Comparison of ENCODE assay signal across 1 cellular context in the genomic region with DNA sequence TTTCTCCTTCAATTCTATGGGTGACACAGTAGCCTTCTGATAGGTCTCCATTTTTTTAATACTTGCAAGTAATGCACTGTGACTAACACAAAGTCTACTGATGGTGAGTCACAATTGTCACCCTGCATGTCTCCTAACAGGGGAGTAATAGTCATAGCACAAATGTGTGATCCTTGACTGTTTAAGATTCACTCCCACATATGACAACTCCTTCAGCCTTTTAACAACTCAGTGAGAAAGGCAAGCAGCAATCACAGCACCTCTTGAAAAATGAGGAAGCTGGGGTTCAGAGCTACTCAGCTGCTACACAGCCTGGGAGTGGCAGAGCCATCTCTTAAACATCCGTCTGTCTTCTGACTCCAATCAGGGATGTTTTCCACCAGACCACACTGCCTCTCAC.
TF ChIP-seq lines count a peak whose summit lies in the region.

No MANE protein-coding gene starts in this region.

TF ChIP-seq in liver, 16 proteins besides CTCF, POLR2A, EP300 and RAD21 (continued from another document):
- TF ChIP-seq EGR1 (IDR thresholded peaks at IDR 0.05; ENCODE audit: low read depth in 2 of 2) = no peak
- TF ChIP-seq, protein P1, sequence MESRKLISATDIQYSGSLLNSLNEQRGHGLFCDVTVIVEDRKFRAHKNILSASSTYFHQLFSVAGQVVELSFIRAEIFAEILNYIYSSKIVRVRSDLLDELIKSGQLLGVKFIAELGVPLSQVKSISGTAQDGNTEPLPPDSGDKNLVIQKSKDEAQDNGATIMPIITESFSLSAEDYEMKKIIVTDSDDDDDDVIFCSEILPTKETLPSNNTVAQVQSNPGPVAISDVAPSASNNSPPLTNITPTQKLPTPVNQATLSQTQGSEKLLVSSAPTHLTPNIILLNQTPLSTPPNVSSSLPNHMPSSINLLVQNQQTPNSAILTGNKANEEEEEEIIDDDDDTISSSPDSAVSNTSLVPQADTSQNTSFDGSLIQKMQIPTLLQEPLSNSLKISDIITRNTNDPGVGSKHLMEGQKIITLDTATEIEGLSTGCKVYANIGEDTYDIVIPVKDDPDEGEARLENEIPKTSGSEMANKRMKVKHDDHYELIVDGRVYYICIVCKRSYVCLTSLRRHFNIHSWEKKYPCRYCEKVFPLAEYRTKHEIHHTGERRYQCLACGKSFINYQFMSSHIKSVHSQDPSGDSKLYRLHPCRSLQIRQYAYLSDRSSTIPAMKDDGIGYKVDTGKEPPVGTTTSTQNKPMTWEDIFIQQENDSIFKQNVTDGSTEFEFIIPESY (IDR thresholded peaks at IDR 0.05) = no peak
- no peak for TF ChIP-seq GABPA (IDR thresholded peaks at IDR 0.05 in 1 of 2, conservative IDR thresholded peaks at IDR 0.05 in 1 of 2)
- TF ChIP-seq HNF4G (IDR thresholded peaks at IDR 0.05) = no peak
- TF ChIP-seq FOXA1 (IDR thresholded peaks at IDR 0.05) = no peak
- no peak for TF ChIP-seq TAF1 (conservative IDR thresholded peaks at IDR 0.05)
- TF ChIP-seq RXRA (IDR thresholded peaks at IDR 0.05) = no peak
- TF ChIP-seq HNF4A (conservative IDR thresholded peaks at IDR 0.05) = no peak
